In genomic region chr2:17934721-17935120, GRCh38 we compare ENCODE assay signal across 16 cellular contexts. TPM values are rescaled to one million over a fixed set of nuclear protein-coding genes. Genes with fewer than 3 reads are reported as not detected.
DNase-seq lines count a peak whose midpoint lies in the region; ATAC-seq, FAIRE-seq and TF ChIP-seq lines count a peak whose summit lies in the region.
"Had no signal": no experiment of that assay in that cellular context is flagged by ENCODE, and none has a peak within 500 bp of the region (broad histone marks: within the 10 kb centered on the region; RNA-seq: fewer than 3 reads in every experiment).

No MANE protein-coding gene starts in this region.

- intact Hi-C loops in esophagus muscularis mucosa (cut with DNase I) = no loop called here

- DNase-seq in AG09309 (ENCODE audit: low read depth) (peak; percentile 52), H9 (no peak), bronchial epithelial cell (ENCODE audit: low read depth) (peak; percentile 62), myocyte (ENCODE audit: low read depth) (peak; percentile 44), SIG-M5 (lab: John Stamatoyannopoulos, UW) (no peak), esophagus muscularis mucosa (ENCODE audit: extremely low spot score) (no peak)
- DNase-seq: activated T-cell treated with anti-CD3 and anti-CD28 coated beads, Interleukin-2, amount 50 U/mL, for 24 hours; GDM1; NCI-H2171; stimulated activated CD8-positive, alpha-beta memory T cell treated with anti-CD3 and anti-CD28 coated beads, Interleukin-4, amount 100 ng/mL, for 48 hours had no signal

- H3K9ac ChIP-seq in H9 (ENCODE audit: extremely low read depth, insufficient read length, low read length) = no peak overlapping the region

- no peak overlapping the region for H2BK12ac ChIP-seq in H9 (ENCODE audit: insufficient read length, low read depth, low read length)

- H3K4me3 ChIP-seq in AG09309 (ENCODE audit: control insufficient read depth, low read depth, low read length) (no peak overlapping the region), bronchial epithelial cell (ENCODE audit: low read depth, low read length) (no peak overlapping the region), esophagus muscularis mucosa (no peak overlapping the region)
- H3K4me3 ChIP-seq: hepatocyte, lung had no signal

- ATAC-seq in HG02970 (IDR thresholded peaks at IDR 0.05; ENCODE audit: low FRiP score, unreplicated experiment) (no peak), HG03280 (IDR thresholded peaks at IDR 0.05; ENCODE audit: unreplicated experiment) (no peak)

- H2BK120ac ChIP-seq in H9 (ENCODE audit: low read depth, low read length, poor library complexity, severe bottlenecking) = no peak overlapping the region

- FAIRE-seq in bronchial epithelial cell (lab: Jason Lieb, UNC) = no peak

- H2AK5ac ChIP-seq in H9 (ENCODE audit: insufficient read length, low read length) = no peak overlapping the region

- no CpG with 5 or more reads among the region's 4 CpGs for WGBS in H9 (ENCODE audit: extremely low coverage, insufficient read length, low lambda C conversion rate)
- WGBS in esophagus muscularis mucosa = 72% methylated on average over 4 of the region's 4 CpGs

- H3K79me2 ChIP-seq in H9 (ENCODE audit: insufficient read depth, low read length) = no peaks in the 10 kb centered on the region
- H3K79me2 ChIP-seq: hepatocyte had no signal

- no peak overlapping the region for H2AFZ ChIP-seq in H9 (ENCODE audit: low read length)
- H2AFZ ChIP-seq: hepatocyte had no signal

- no peak overlapping the region for H3K56ac ChIP-seq in H9 (ENCODE audit: insufficient read length, low read depth, low read length)

- H3K79me1 ChIP-seq in H9 (ENCODE audit: insufficient read depth, low read depth, low read length, poor library complexity, severe bottlenecking) = no peaks in the 10 kb centered on the region

- peaks cover 16 to 17% of the 10 kb centered on the region in 2 experiments for H3K4me1 Mint-ChIP-seq in H9
- H3K4me1 Mint-ChIP-seq: CD14-positive monocyte had no signal

- TF ChIP-seq POLR2A in esophagus muscularis mucosa (IDR thresholded peaks at IDR 0.05; ENCODE audit: low read depth) = no peak

- H4K20me1 ChIP-seq in H9 (ENCODE audit: control insufficient read depth, insufficient read depth, insufficient read length) = no peaks in the 10 kb centered on the region

- H3K18ac ChIP-seq in H9 (ENCODE audit: insufficient read length, low read depth, low read length) = no peak overlapping the region

- H3K9me3 ChIP-seq in H9 (ENCODE audit: control insufficient read depth, low read depth, low read length) (no peaks in the 10 kb centered on the region), esophagus muscularis mucosa (peaks cover 0 to 9% (median 0%) of the 10 kb centered on the region in 4 donors)
- H3K9me3 ChIP-seq: neutrophil had no signal

- H2BK5ac ChIP-seq in H9 (ENCODE audit: insufficient read length, low read length) = no peak overlapping the region

- no peaks in the 10 kb centered on the region for H3K23me2 ChIP-seq in H9 (ENCODE audit: insufficient read length, low read depth, low read length, poor library complexity, severe bottlenecking)

- peak overlapping the region; percentile 63; the same call in 1 of the 2 replicates for H3K14ac ChIP-seq in H9 (ENCODE audit: insufficient read depth, low read length)

- no peak overlapping the region for H4K91ac ChIP-seq in H9 (ENCODE audit: insufficient read length, low read depth, low read length)

- H3K36me3 Mint-ChIP-seq in H9 (ENCODE audit: insufficient read depth in 1 of 3, low read depth in 3 of 3) = peaks cover 17 to 28% (median 21%) of the 10 kb centered on the region in 3 experiments; a peak in 6 of 7 replicates
- H3K36me3 Mint-ChIP-seq: CD14-positive monocyte had no signal

- no peak overlapping the region for H3K4me2 ChIP-seq in H9 (ENCODE audit: insufficient read depth, insufficient read length, low read length)
- H3K4me2 ChIP-seq: hepatocyte had no signal

- no peaks in the 10 kb centered on the region; the same call in 1 of the 2 replicates for H3K27me3 Mint-ChIP-seq in H9 (ENCODE audit: low read depth)
- H3K27me3 Mint-ChIP-seq: activated T-cell treated with anti-CD3 and anti-CD28 coated beads, Interleukin-2, amount 50 U/mL, for 24 hours had no signal

- H3K36me3 ChIP-seq in bronchial epithelial cell (ENCODE audit: control insufficient read depth, insufficient read depth, low read length) (no peaks in the 10 kb centered on the region), esophagus muscularis mucosa (peaks cover 0 to 21% (median 13%) of the 10 kb centered on the region in 4 donors)
- H3K36me3 ChIP-seq: neutrophil had no signal

- no peak for TF ChIP-seq EP300 in esophagus muscularis mucosa (IDR thresholded peaks at IDR 0.05)

- H3K27ac ChIP-seq in H9 (ENCODE audit: insufficient read length, low read depth, low read length) (no peak overlapping the region), esophagus muscularis mucosa (replicated peaks in 1 of 4) (no peak overlapping the region)
- H3K27ac ChIP-seq: hepatocyte, neutrophil had no signal

- no peak overlapping the region for H3K23ac ChIP-seq in H9 (ENCODE audit: insufficient read length, low read depth, low read length)

- peaks cover 4 to 6% of the 10 kb centered on the region in 2 experiments; a peak in 3 of 5 replicates for H3K9me3 Mint-ChIP-seq in H9

- no peak overlapping the region for H2BK20ac ChIP-seq in H9 (ENCODE audit: low read depth, low read length, poor library complexity, severe bottlenecking)

- peaks cover 8% of the 10 kb centered on the region; the same call in 1 of the 2 replicates for H3K4me1 ChIP-seq in H9 (ENCODE audit: insufficient read depth, low read length)
- H3K4me1 ChIP-seq in esophagus muscularis mucosa = no peaks in the 10 kb centered on the region

- TF ChIP-seq CTCF in AG09309 (IDR thresholded peaks at IDR 0.05; ENCODE audit: control insufficient read depth, insufficient read depth, low read depth, low read length, missing control alignments) = no peak
- no peak for TF ChIP-seq CTCF in H9 (conservative IDR thresholded peaks at IDR 0.05)
- TF ChIP-seq CTCF in bronchial epithelial cell (IDR thresholded peaks at IDR 0.05; ENCODE audit: insufficient read depth, low read length, severe bottlenecking) = no peak
- no peak for TF ChIP-seq CTCF in esophagus muscularis mucosa (IDR thresholded peaks at IDR 0.05)

- H2BK15ac ChIP-seq in H9 (ENCODE audit: low read depth, low read length) = no peak overlapping the region

- H3K27ac Mint-ChIP-seq in H9 = peak overlapping the region in 2 of 3 experiments; percentile 6 to 43; a peak in 6 of 7 replicates
- H3K27ac Mint-ChIP-seq: activated T-cell treated with anti-CD3 and anti-CD28 coated beads, Interleukin-2, amount 50 U/mL, for 24 hours had no signal

- H3T11ph ChIP-seq in H9 (ENCODE audit: low read length) = no peak overlapping the region

- no peak overlapping the region for H3K4me3 Mint-ChIP-seq in H9
- H3K4me3 Mint-ChIP-seq: activated T-cell treated with anti-CD3 and anti-CD28 coated beads, Interleukin-2, amount 50 U/mL, for 24 hours; CD14-positive monocyte had no signal

- no peak overlapping the region for H4K8ac ChIP-seq in H9 (replicated peaks; ENCODE audit: insufficient read length, low read depth, low read length)

- H4K5ac ChIP-seq in H9 (ENCODE audit: insufficient read length, low read depth, low read length) = no peak overlapping the region

- no peak overlapping the region for H3K4ac ChIP-seq in H9 (ENCODE audit: low read depth, low read length)

- H3K27me3 ChIP-seq in H9 (ENCODE audit: insufficient read depth, low read length) (no peaks in the 10 kb centered on the region), bronchial epithelial cell (ENCODE audit: control insufficient read depth, insufficient read depth, low read length) (no peaks in the 10 kb centered on the region), esophagus muscularis mucosa (no peaks in the 10 kb centered on the region)
- H3K27me3 ChIP-seq: hepatocyte, neutrophil had no signal

RNA-seq across cellular contexts. Expression of gene KCNS3, which starts 56.3 kb away (rescaled TPM):
- total RNA-seq in H9 (2021) = 7.2 and 8.0 TPM in 2 replicates
- total RNA-seq in bronchial epithelial cell = 3.7 and 6.8 TPM in 2 replicates
- total RNA-seq in myocyte = 8.8 and 18.0 TPM in 2 replicates
- polyA plus RNA-seq in myocyte (2012) = 8.2 TPM
- total RNA-seq in esophagus muscularis mucosa = 10 to 100 TPM; 14.6 to 37.4 (median 24.3) TPM
- polyA plus RNA-seq: CD14-positive monocyte had no signal

Comparison
In these comparisons a context has a peak if more than half of its experiments do, and no peak if none do; other contexts are left out.
1. DNase-seq: peak in AG09309 (single experiment), bronchial epithelial cell (single experiment) and myocyte (single experiment); none in H9 (single experiment), SIG-M5 (single experiment) and esophagus muscularis mucosa (single experiment).